Comparison of ENCODE assay signal across 21 cellular contexts in the genomic region with DNA sequence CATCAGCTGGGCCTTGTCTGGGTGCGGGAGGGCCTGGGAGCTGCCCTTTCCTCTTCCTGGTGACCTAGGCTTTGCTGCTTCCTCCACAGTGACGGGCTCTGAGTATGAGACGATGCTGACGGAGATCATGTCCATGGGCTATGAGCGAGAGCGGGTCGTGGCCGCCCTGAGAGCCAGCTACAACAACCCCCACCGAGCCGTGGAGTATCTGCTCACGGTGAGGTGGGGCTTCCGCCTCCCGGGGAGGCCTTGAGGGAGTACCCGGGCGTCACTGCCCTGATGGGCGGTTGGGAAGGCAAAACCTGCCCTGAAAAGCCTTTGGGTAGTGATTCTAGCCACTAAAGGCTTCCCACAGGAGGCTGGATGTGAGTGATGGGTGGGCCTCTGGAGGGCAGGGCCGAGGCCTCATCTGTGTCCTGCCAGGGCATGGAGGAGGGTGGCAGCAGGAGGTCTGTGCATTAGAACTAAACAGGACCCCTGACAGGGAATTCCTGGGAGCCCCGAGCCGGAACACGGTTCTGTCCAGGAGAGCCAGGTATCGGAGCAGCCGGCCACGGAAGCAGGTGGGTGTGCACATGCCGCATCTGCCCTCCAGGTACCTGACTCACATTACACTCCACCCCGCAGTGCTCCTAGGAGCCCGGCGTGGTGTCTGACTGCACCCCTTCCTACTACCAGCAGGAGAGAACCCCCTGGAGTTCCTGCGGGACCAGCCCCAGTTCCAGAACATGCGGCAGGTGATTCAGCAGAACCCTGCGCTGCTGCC. TPM values are rescaled to one million over a fixed set of nuclear protein-coding genes. Genes with fewer than 3 reads are reported as not detected.
DNase-seq lines count a peak whose midpoint lies in the region; ATAC-seq, FAIRE-seq and TF ChIP-seq lines count a peak whose summit lies in the region.
"Had no signal": no experiment of that assay in that cellular context is flagged by ENCODE, and none has a peak within 500 bp of the region (broad histone marks: within the 10 kb centered on the region; RNA-seq: fewer than 3 reads in every experiment).

No MANE protein-coding gene starts in this region.

- CTCF ChIA-PET in activated CD4-positive, alpha-beta memory T cell treated with anti-CD3 and anti-CD28 coated beads for 36 hours (lab: Charles Lee): interaction anchor here (3.1 kb wide), 1 partner anchor 17 kb away, joined by 15 read pairs; no protein-coding TSS in a partner anchor
- CTCF ChIA-PET in activated CD4-positive, alpha-beta memory T cell treated with anti-CD3 and anti-CD28 coated beads, Interleukin-2, amount 10 ng/mL, durations not matched to agents 7 days and 5 days (lab: Charles Lee): interaction anchor here (1.0 to 1.8 kb wide), 3 partner anchors 17 to 113 kb away, joined by 3 to 8 read pairs (median 3); no protein-coding TSS in a partner anchor
- CTCF ChIA-PET in K562 (lab: Yijun Ruan, JAX; ENCODE audit: low intra/inter-chr PET ratio): no interaction called here

- TF ChIP-seq RAD21 in K562 (CRISPR knock-in tag; conservative IDR thresholded peaks at IDR 0.05 in 1 of 2, IDR thresholded peaks at IDR 0.05 in 1 of 2): no peak

- H3K9me1 ChIP-seq in K562 (ENCODE audit: control insufficient read depth, insufficient read depth, low read length): peaks cover 5% of the 10 kb centered on the region

- no peak overlapping the region for H4K12ac ChIP-seq in trophoblast cell (ENCODE audit: low read depth, low read length)

- H3K9me3 ChIP-seq in HUES64 (ENCODE audit: insufficient read depth, low read depth, low read length) (no peaks in the 10 kb centered on the region), K562 (replicated peaks; ENCODE audit: control insufficient read depth, insufficient read depth, low read depth, low read length) (no peaks in the 10 kb centered on the region), trophoblast cell (ENCODE audit: insufficient read depth, low read depth, low read length) (peaks cover 2% of the 10 kb centered on the region)
- H3K9me3 ChIP-seq: adrenal gland, spleen, stomach had no signal

- BruUV-seq in K562 (replicated peaks; lab: Mats Ljungman, UMichigan): no TSS peak

- H3K27me3 ChIP-seq in HUES64 (ENCODE audit: insufficient read depth, low read length) (no peaks in the 10 kb centered on the region), K562 (ENCODE audit: control insufficient read depth in 2 of 2, insufficient read depth in 2 of 2, low read length in 2 of 2) (no peaks in the 10 kb centered on the region), trophoblast cell (ENCODE audit: insufficient read depth, low read length) (no peaks in the 10 kb centered on the region)
- H3K27me3 ChIP-seq: adrenal gland, spleen, stomach had no signal

- H3K4me3 Mint-ChIP-seq in activated CD4-positive, alpha-beta memory T cell treated with anti-CD3 and anti-CD28 coated beads for 36 hours: no peak overlapping the region
- no peak overlapping the region for H3K4me3 Mint-ChIP-seq in activated CD4-positive, alpha-beta memory T cell treated with anti-CD3 and anti-CD28 coated beads, Interleukin-2, amount 10 ng/mL, durations not matched to agents 7 days and 5 days
- H3K4me3 Mint-ChIP-seq: type B pancreatic cell had no signal

- no peak for TF ChIP-seq CTCF in K562 (IDR thresholded peaks at IDR 0.05 in 2 of 3, conservative IDR thresholded peaks at IDR 0.05 in 1 of 3; ENCODE audit: insufficient read depth in 2 of 3, low read depth in 1 of 3, low read length in 3 of 3)

- 95% methylated on average over 30 of the region's 30 CpGs for WGBS in HUES64
- WGBS in K562 (ENCODE audit: insufficient coverage, low coverage, missing lambda C conversion rate): 97% methylated on average over 28 of the region's 30 CpGs
- no CpG with 5 or more reads among the region's 30 CpGs for WGBS in trophoblast cell (ENCODE audit: extremely low coverage, insufficient coverage, insufficient read length)

- FAIRE-seq in K562 (lab: Jason Lieb, UNC): no peak
- FAIRE-seq: bronchial epithelial cell had no signal

- intact Hi-C loops in activated CD4-positive, alpha-beta memory T cell treated with anti-CD3 and anti-CD28 coated beads for 36 hours (cut with micrococcal nuclease): no loop called here
- intact Hi-C loops in K562 (cut with micrococcal nuclease): no loop called here

- no peak overlapping the region for H4K8ac ChIP-seq in trophoblast cell (ENCODE audit: low read depth, low read length)

- H3K14ac ChIP-seq in trophoblast cell (ENCODE audit: low read length): no peak overlapping the region

- no peak overlapping the region for H3K4ac ChIP-seq in trophoblast cell (ENCODE audit: low read depth, low read length)

- H3K9me3 Mint-ChIP-seq in activated CD4-positive, alpha-beta memory T cell treated with anti-CD3 and anti-CD28 coated beads for 36 hours: no peaks in the 10 kb centered on the region
- H3K9me3 Mint-ChIP-seq in activated CD4-positive, alpha-beta memory T cell treated with anti-CD3 and anti-CD28 coated beads, Interleukin-2, amount 10 ng/mL, durations not matched to agents 7 days and 5 days: no peaks in the 10 kb centered on the region
- H3K9me3 Mint-ChIP-seq: type B pancreatic cell had no signal

- no peak overlapping the region for H2AFZ ChIP-seq in K562 (ENCODE audit: low read depth, low read length)
- H2AFZ ChIP-seq in trophoblast cell (ENCODE audit: insufficient read depth, low read length, poor library complexity): no peak overlapping the region

- H2AK5ac ChIP-seq in trophoblast cell (ENCODE audit: low read length): no peak overlapping the region

- peak overlapping the region; percentile 38 for H3K18ac ChIP-seq in trophoblast cell (ENCODE audit: low read length)

- ATAC-seq in K562 (no peak), HG02571 (IDR thresholded peaks at IDR 0.05; ENCODE audit: unreplicated experiment) (no peak)

- H3K23ac ChIP-seq in trophoblast cell (ENCODE audit: low read length): no peak overlapping the region

- no peaks in the 10 kb centered on the region; the same call in 1 of the 2 replicates for H4K20me1 ChIP-seq in K562 (replicated peaks; ENCODE audit: control insufficient read depth, insufficient read depth, low read length)

- no peak overlapping the region for H4K91ac ChIP-seq in trophoblast cell (ENCODE audit: low read depth, low read length)

- peaks cover 1% of the 10 kb centered on the region for H3K27me3 Mint-ChIP-seq in activated CD4-positive, alpha-beta memory T cell treated with anti-CD3 and anti-CD28 coated beads for 36 hours
- no peaks in the 10 kb centered on the region for H3K27me3 Mint-ChIP-seq in activated CD4-positive, alpha-beta memory T cell treated with anti-CD3 and anti-CD28 coated beads, Interleukin-2, amount 10 ng/mL, durations not matched to agents 7 days and 5 days
- H3K27me3 Mint-ChIP-seq: type B pancreatic cell had no signal

- peaks cover 48% of the 10 kb centered on the region for H3K79me2 ChIP-seq in K562 (ENCODE audit: control insufficient read depth, insufficient read depth, low read length)
- peaks cover 4% of the 10 kb centered on the region for H3K79me2 ChIP-seq in trophoblast cell (ENCODE audit: control insufficient read depth, insufficient read depth, low read length, poor library complexity)

- no peak overlapping the region for H3K4me3 ChIP-seq in HUES64 (ENCODE audit: low read length)
- no peak overlapping the region for H3K4me3 ChIP-seq in K562
- H3K4me3 ChIP-seq in trophoblast cell (ENCODE audit: low read depth, low read length): no peak overlapping the region
- H3K4me3 ChIP-seq: adrenal gland, coronary artery, spleen, stomach had no signal

- H3K9ac ChIP-seq in HUES64 (ENCODE audit: low read depth, low read length) (no peak overlapping the region), K562 (ENCODE audit: insufficient read depth in 1 of 2, low read depth in 2 of 2, low read length in 2 of 2) (peak overlapping the region in 1 of 2 experiments; percentile 53; a peak in 2 of 4 replicates), trophoblast cell (ENCODE audit: low read length) (no peak overlapping the region)

- peak overlapping the region; percentile 2 for H3K27ac Mint-ChIP-seq in activated CD4-positive, alpha-beta memory T cell treated with anti-CD3 and anti-CD28 coated beads for 36 hours
- no peak overlapping the region for H3K27ac Mint-ChIP-seq in activated CD4-positive, alpha-beta memory T cell treated with anti-CD3 and anti-CD28 coated beads, Interleukin-2, amount 10 ng/mL, durations not matched to agents 7 days and 5 days

- peaks cover 48% of the 10 kb centered on the region for H3K4me1 Mint-ChIP-seq in activated CD4-positive, alpha-beta memory T cell treated with anti-CD3 and anti-CD28 coated beads for 36 hours (ENCODE audit: low read depth)
- H3K4me1 Mint-ChIP-seq in activated CD4-positive, alpha-beta memory T cell treated with anti-CD3 and anti-CD28 coated beads, Interleukin-2, amount 10 ng/mL, durations not matched to agents 7 days and 5 days: peaks cover 56% of the 10 kb centered on the region

- no peak for TF ChIP-seq POLR2A in K562 (conservative IDR thresholded peaks at IDR 0.05)

- H3K79me1 ChIP-seq in trophoblast cell (ENCODE audit: low read length): peaks cover 8% of the 10 kb centered on the region

- TF ChIP-seq EP300 in K562 (IDR thresholded peaks at IDR 0.05; ENCODE audit: low read length): no peak

- no peak overlapping the region for H2BK5ac ChIP-seq in trophoblast cell (ENCODE audit: low read depth, low read length, poor library complexity)

- no peak overlapping the region for H3K4me2 ChIP-seq in K562 (ENCODE audit: insufficient read depth, low read length)
- H3K4me2 ChIP-seq in trophoblast cell (ENCODE audit: low read length): no peak overlapping the region

- in situ Hi-C loops in K562 (cut with MboI): no loop called here

- DNase-seq in activated CD4-positive, alpha-beta memory T cell treated with anti-CD3 and anti-CD28 coated beads for 36 hours: no peak
- DNase-seq in activated CD4-positive, alpha-beta memory T cell treated with anti-CD3 and anti-CD28 coated beads, Interleukin-2, amount 10 ng/mL, durations not matched to agents 7 days and 5 days: no peak
- DNase-seq in K562 (ENCODE audit: extremely low read depth in 1 of 4, low spot score in 3 of 4): no peak
- DNase-seq in trophoblast cell: no peak
- DNase-seq in RPMI8226: no peak
- no peak for DNase-seq in SKM-1 treated with dmso at 0.1 percent for 144 hours (lab: John Stamatoyannopoulos, UW; ENCODE audit: unreplicated experiment)
- DNase-seq: 8988T; mammary epithelial cell; NCI-H1694 treated with DMSO at 0.1 percent for 48 hours; NCI-H2171 treated with DMSO at 0.1 percent for 48 hours; retina; spleen; stimulated activated CD4-positive, alpha-beta T cell treated with anti-CD3 and anti-CD28 coated beads, Interleukin-4, amount 100 ng/mL, for 1 hour; T-helper 9 cell had no signal

- H2BK12ac ChIP-seq in trophoblast cell (ENCODE audit: low read length): no peak overlapping the region

- H3K27ac ChIP-seq in HUES64 (ENCODE audit: low read depth, low read length): 0 out of 2 replicates have a peak overlapping the region, but pooled peaks have one; percentile 30
- H3K27ac ChIP-seq in K562 (ENCODE audit: extremely low read depth, low read depth, low read length): no peak overlapping the region
- H3K27ac ChIP-seq in trophoblast cell (ENCODE audit: low read depth, low read length): no peak overlapping the region
- H3K27ac ChIP-seq: adrenal gland, coronary artery had no signal

- POLR2A ChIA-PET in activated CD4-positive, alpha-beta memory T cell treated with anti-CD3 and anti-CD28 coated beads for 36 hours (lab: Charles Lee): interaction anchor here (1.1 kb wide), 1 partner anchor 9 kb away, joined by 4 read pairs; no protein-coding TSS in a partner anchor
- POLR2A ChIA-PET in activated CD4-positive, alpha-beta memory T cell treated with anti-CD3 and anti-CD28 coated beads, Interleukin-2, amount 10 ng/mL, durations not matched to agents 7 days and 5 days (lab: Charles Lee): interaction anchor here (1.5 to 5.4 kb wide), 2 partner anchors 6 to 157 kb away, joined by 6 to 43 read pairs; partner anchors contain the start of genes GADD45GIP1 and JUNB
- POLR2A ChIA-PET in K562 (lab: Yijun Ruan, JAX): interaction anchor here (1.0 to 2.3 kb wide), 5 partner anchors 7 to 145 kb away, joined by 3 to 14 read pairs (median 4); partner anchors contain the start of genes CALR and GADD45GIP1

- H3K36me3 Mint-ChIP-seq in activated CD4-positive, alpha-beta memory T cell treated with anti-CD3 and anti-CD28 coated beads for 36 hours: peaks cover 71% of the 10 kb centered on the region
- peaks cover 82% of the 10 kb centered on the region for H3K36me3 Mint-ChIP-seq in activated CD4-positive, alpha-beta memory T cell treated with anti-CD3 and anti-CD28 coated beads, Interleukin-2, amount 10 ng/mL, durations not matched to agents 7 days and 5 days (ENCODE audit: low read depth)

- H2BK120ac ChIP-seq in trophoblast cell (ENCODE audit: insufficient read depth, low read length, poor library complexity): no peak overlapping the region

- H3K4me1 ChIP-seq in HUES64 (ENCODE audit: insufficient read depth, low read length) (peaks cover 8% of the 10 kb centered on the region; the same call in 1 of the 2 replicates), K562 (replicated peaks in 1 of 2; ENCODE audit: control insufficient read depth in 2 of 2, insufficient read depth in 2 of 2, low read length in 2 of 2) (peaks cover 11 to 32% of the 10 kb centered on the region in 2 experiments; a peak in 4 of 5 replicates), trophoblast cell (ENCODE audit: control insufficient read depth in 1 of 2, insufficient read depth in 2 of 2, low read length in 2 of 2) (peaks cover 0 to 2% of the 10 kb centered on the region in 2 experiments)

- H3K36me3 ChIP-seq in HUES64 (ENCODE audit: insufficient read depth, low read length): peaks cover 76% of the 10 kb centered on the region
- peaks cover 77% of the 10 kb centered on the region for H3K36me3 ChIP-seq in K562 (ENCODE audit: control insufficient read depth, insufficient read depth, low read length)
- peaks cover 62 to 67% of the 10 kb centered on the region in 2 experiments for H3K36me3 ChIP-seq in trophoblast cell (ENCODE audit: control insufficient read depth in 1 of 2, insufficient read depth in 2 of 2, low read length in 2 of 2)

RNA-seq across cellular contexts. Expression of gene RAD23A, which starts 3.1 kb away (rescaled TPM):
- 100 to 1,000 TPM; 190 to 194 TPM for total RNA-seq in activated CD4-positive, alpha-beta memory T cell treated with anti-CD3 and anti-CD28 coated beads for 36 hours
- 100 to 1,000 TPM; 119 to 123 TPM for total RNA-seq in activated CD4-positive, alpha-beta memory T cell treated with anti-CD3 and anti-CD28 coated beads, Interleukin-2, amount 10 ng/mL, durations not matched to agents 7 days and 5 days
- polyA plus RNA-seq in HUES64 (2013, experiment 1 of 2): 48.9 TPM
- 72.1 TPM for polyA plus RNA-seq in HUES64 (2013, experiment 2 of 2)
- total RNA-seq in K562 (2011; cell fraction: chromatin; rRNA removed; ENCODE audit: low replicate concordance): 62.5 and 156 TPM in 2 replicates
- 117 and 120 TPM in 2 replicates for total RNA-seq in K562 (2011; cell fraction: nucleolus; rRNA removed)
- total RNA-seq in K562 (2011; cell fraction: nucleoplasm; rRNA removed): 89.2 and 96.1 TPM in 2 replicates
- total RNA-seq in K562 (2014; rRNA removed) (181 and 279 TPM in 2 replicates), K562 (2014; rRNA removed; fragmentation: Illumina TruSeq; extraction: Trizol) (47.8 and 56.5 TPM in 2 replicates), K562 (2015; rRNA removed; fragmentation: Illumina TruSeq; extraction: Trizol) (102 and 103 TPM in 2 replicates), K562 (2021) (143 and 155 TPM in 2 replicates)
- polyA plus RNA-seq in K562 (2011; rRNA removed) (44.1 and 61.2 TPM in 2 replicates), K562 (2014; fragmentation: Illumina TruSeq; extraction: Trizol) (179 and 212 TPM in 2 replicates), K562 (2014; fragmentation: Nextera tagmentation; extraction: Ambion mirVana) (10 to 100 TPM in 1 of 2 experiments, 1 to 10 TPM in 1; 9.5 to 40.4 TPM), K562 (2014; rRNA removed) (101 and 127 TPM in 2 replicates)
- polyA plus RNA-seq in K562 (2011; cell fraction: cytosol; rRNA removed): 93.6 and 155 TPM in 2 replicates
- polyA plus RNA-seq in K562 (2011; cell fraction: nucleus; rRNA removed): 108 and 152 TPM in 2 replicates
- polyA plus RNA-seq in K562 (2012): 184 and 224 TPM in 2 replicates
- 33.9 and 34.4 TPM in 2 replicates for polyA minus RNA-seq in K562 (2011; rRNA and poly(A)+ RNA removed)
- 98.0 and 181 TPM in 2 replicates for polyA minus RNA-seq in K562 (2011; cell fraction: cytosol; rRNA and poly(A)+ RNA removed)
- polyA minus RNA-seq in K562 (2011; cell fraction: nucleus; rRNA and poly(A)+ RNA removed): 31.2 and 37.4 TPM in 2 replicates
- polyA plus RNA-seq in trophoblast cell (2013): 91.0 and 92.1 TPM in 2 replicates

RNA-seq across cellular contexts. Expression of gene GADD45GIP1, which starts 8.2 kb away (rescaled TPM):
- 10 to 100 TPM; 31.2 to 32.6 TPM for total RNA-seq in activated CD4-positive, alpha-beta memory T cell treated with anti-CD3 and anti-CD28 coated beads for 36 hours
- total RNA-seq in activated CD4-positive, alpha-beta memory T cell treated with anti-CD3 and anti-CD28 coated beads, Interleukin-2, amount 10 ng/mL, durations not matched to agents 7 days and 5 days: 10 to 100 TPM; 17.5 to 18.4 TPM
- polyA plus RNA-seq in HUES64 (2013, experiment 1 of 2): 60.2 TPM
- 57.6 TPM for polyA plus RNA-seq in HUES64 (2013, experiment 2 of 2)
- total RNA-seq in K562 (2011; cell fraction: chromatin; rRNA removed; ENCODE audit: low replicate concordance): 2.1 and 5.5 TPM in 2 replicates
- 10.1 and 11.0 TPM in 2 replicates for total RNA-seq in K562 (2011; cell fraction: nucleolus; rRNA removed)
- total RNA-seq in K562 (2011; cell fraction: nucleoplasm; rRNA removed): 7.2 TPM in 2 replicates
- total RNA-seq in K562 (2014; rRNA removed) (143 and 161 TPM in 2 replicates), K562 (2014; rRNA removed; fragmentation: Illumina TruSeq; extraction: Trizol) (9.1 and 12.9 TPM in 2 replicates), K562 (2015; rRNA removed; fragmentation: Illumina TruSeq; extraction: Trizol) (39.5 and 40.1 TPM in 2 replicates), K562 (2021) (47.3 and 48.8 TPM in 2 replicates)
- polyA plus RNA-seq in K562 (2011; rRNA removed) (29.2 and 30.4 TPM in 2 replicates), K562 (2014; fragmentation: Illumina TruSeq; extraction: Trizol) (11.5 and 20.3 TPM in 2 replicates), K562 (2014; fragmentation: Nextera tagmentation; extraction: Ambion mirVana) (1 to 10 TPM; 5.1 to 6.8 TPM), K562 (2014; rRNA removed) (114 and 122 TPM in 2 replicates)
- 29.3 and 72.0 TPM in 2 replicates for polyA plus RNA-seq in K562 (2011; cell fraction: cytosol; rRNA removed)
- polyA plus RNA-seq in K562 (2011; cell fraction: nucleus; rRNA removed): 15.3 and 17.2 TPM in 2 replicates
- polyA plus RNA-seq in K562 (2012): 35.2 and 43.7 TPM in 2 replicates
- 4.2 and 6.1 TPM in 2 replicates for polyA minus RNA-seq in K562 (2011; rRNA and poly(A)+ RNA removed)
- 9.9 and 13.6 TPM in 2 replicates for polyA minus RNA-seq in K562 (2011; cell fraction: cytosol; rRNA and poly(A)+ RNA removed)
- 4.6 and 5.3 TPM in 2 replicates for polyA minus RNA-seq in K562 (2011; cell fraction: nucleus; rRNA and poly(A)+ RNA removed)
- polyA plus RNA-seq in trophoblast cell (2013): 35.0 and 36.2 TPM in 2 replicates

RNA-seq across cellular contexts. Expression of gene CALR, which starts 10.4 kb away (rescaled TPM):
- total RNA-seq in activated CD4-positive, alpha-beta memory T cell treated with anti-CD3 and anti-CD28 coated beads for 36 hours: 100 to 1,000 TPM; 625 to 642 TPM
- 100 to 1,000 TPM; 640 to 660 TPM for total RNA-seq in activated CD4-positive, alpha-beta memory T cell treated with anti-CD3 and anti-CD28 coated beads, Interleukin-2, amount 10 ng/mL, durations not matched to agents 7 days and 5 days
- polyA plus RNA-seq in HUES64 (2013, experiment 1 of 2): 643 TPM
- polyA plus RNA-seq in HUES64 (2013, experiment 2 of 2): 620 TPM
- total RNA-seq in K562 (2011; cell fraction: chromatin; rRNA removed; ENCODE audit: low replicate concordance): 1,154 and 1,519 TPM in 2 replicates
- total RNA-seq in K562 (2011; cell fraction: nucleolus; rRNA removed): 2,017 and 2,086 TPM in 2 replicates
- 1,334 and 1,801 TPM in 2 replicates for total RNA-seq in K562 (2011; cell fraction: nucleoplasm; rRNA removed)
- total RNA-seq in K562 (2014; rRNA removed) (673 and 912 TPM in 2 replicates), K562 (2014; rRNA removed; fragmentation: Illumina TruSeq; extraction: Trizol) (473 and 509 TPM in 2 replicates), K562 (2015; rRNA removed; fragmentation: Illumina TruSeq; extraction: Trizol) (794 and 811 TPM in 2 replicates), K562 (2021) (730 and 790 TPM in 2 replicates)
- polyA plus RNA-seq in K562 (2011; rRNA removed) (628 and 644 TPM in 2 replicates), K562 (2014; fragmentation: Illumina TruSeq; extraction: Trizol) (643 and 731 TPM in 2 replicates), K562 (2014; fragmentation: Nextera tagmentation; extraction: Ambion mirVana) (100 to 1,000 TPM; 126 to 147 TPM), K562 (2014; rRNA removed) (642 and 658 TPM in 2 replicates)
- 488 and 529 TPM in 2 replicates for polyA plus RNA-seq in K562 (2011; cell fraction: cytosol; rRNA removed)
- 369 and 585 TPM in 2 replicates for polyA plus RNA-seq in K562 (2011; cell fraction: nucleus; rRNA removed)
- polyA plus RNA-seq in K562 (2012): 684 and 846 TPM in 2 replicates
- polyA minus RNA-seq in K562 (2011; rRNA and poly(A)+ RNA removed): 673 and 889 TPM in 2 replicates
- 377 and 404 TPM in 2 replicates for polyA minus RNA-seq in K562 (2011; cell fraction: cytosol; rRNA and poly(A)+ RNA removed)
- polyA minus RNA-seq in K562 (2011; cell fraction: nucleus; rRNA and poly(A)+ RNA removed): 138 and 244 TPM in 2 replicates
- polyA plus RNA-seq in trophoblast cell (2013): 2,017 and 2,072 TPM in 2 replicates

RNA-seq across cellular contexts. Expression of gene FARSA, which starts 15.3 kb away (rescaled TPM):
- 100 to 1,000 TPM; 109 to 110 TPM for total RNA-seq in activated CD4-positive, alpha-beta memory T cell treated with anti-CD3 and anti-CD28 coated beads for 36 hours
- total RNA-seq in activated CD4-positive, alpha-beta memory T cell treated with anti-CD3 and anti-CD28 coated beads, Interleukin-2, amount 10 ng/mL, durations not matched to agents 7 days and 5 days: 10 to 100 TPM; 72.4 to 74.9 TPM
- polyA plus RNA-seq in HUES64 (2013, experiment 1 of 2): 62.6 TPM
- 50.9 TPM for polyA plus RNA-seq in HUES64 (2013, experiment 2 of 2)
- 40.0 and 119 TPM in 2 replicates for total RNA-seq in K562 (2011; cell fraction: chromatin; rRNA removed; ENCODE audit: low replicate concordance)
- 123 and 134 TPM in 2 replicates for total RNA-seq in K562 (2011; cell fraction: nucleolus; rRNA removed)
- 41.9 and 67.4 TPM in 2 replicates for total RNA-seq in K562 (2011; cell fraction: nucleoplasm; rRNA removed)
- total RNA-seq in K562 (2014; rRNA removed) (186 and 188 TPM in 2 replicates), K562 (2014; rRNA removed; fragmentation: Illumina TruSeq; extraction: Trizol) (23.7 and 36.8 TPM in 2 replicates), K562 (2015; rRNA removed; fragmentation: Illumina TruSeq; extraction: Trizol) (89.6 and 102 TPM in 2 replicates), K562 (2021) (237 TPM in 2 replicates)
- polyA plus RNA-seq in K562 (2011; rRNA removed) (25.2 and 39.6 TPM in 2 replicates), K562 (2014; fragmentation: Illumina TruSeq; extraction: Trizol) (173 and 186 TPM in 2 replicates), K562 (2014; fragmentation: Nextera tagmentation; extraction: Ambion mirVana) (10 to 100 TPM; 32.6 to 40.0 TPM), K562 (2014; rRNA removed) (117 and 142 TPM in 2 replicates)
- polyA plus RNA-seq in K562 (2011; cell fraction: cytosol; rRNA removed): 37.9 and 94.3 TPM in 2 replicates
- polyA plus RNA-seq in K562 (2011; cell fraction: nucleus; rRNA removed): 112 and 187 TPM in 2 replicates
- 137 and 208 TPM in 2 replicates for polyA plus RNA-seq in K562 (2012)
- polyA minus RNA-seq in K562 (2011; rRNA and poly(A)+ RNA removed): 10.9 and 13.1 TPM in 2 replicates
- polyA minus RNA-seq in K562 (2011; cell fraction: cytosol; rRNA and poly(A)+ RNA removed): 49.3 and 54.1 TPM in 2 replicates
- polyA minus RNA-seq in K562 (2011; cell fraction: nucleus; rRNA and poly(A)+ RNA removed): 39.9 and 40.1 TPM in 2 replicates
- polyA plus RNA-seq in trophoblast cell (2013): 47.3 and 49.0 TPM in 2 replicates

RNA-seq across cellular contexts. Expression of gene DAND5, which starts 20.6 kb away (rescaled TPM):
- total RNA-seq in activated CD4-positive, alpha-beta memory T cell treated with anti-CD3 and anti-CD28 coated beads for 36 hours: under 1 TPM in 1 of 2 experiments, not detected in 1; 0.12 TPM
- under 1 TPM; 0.13 to 0.15 TPM for total RNA-seq in activated CD4-positive, alpha-beta memory T cell treated with anti-CD3 and anti-CD28 coated beads, Interleukin-2, amount 10 ng/mL, durations not matched to agents 7 days and 5 days
- not detected for polyA plus RNA-seq in HUES64 (2013, experiment 1 of 2)
- not detected for polyA plus RNA-seq in HUES64 (2013, experiment 2 of 2)
- 2.2 and 4.9 TPM in 2 replicates for total RNA-seq in K562 (2011; cell fraction: chromatin; rRNA removed; ENCODE audit: low replicate concordance)
- 2.3 and 2.4 TPM in 2 replicates for total RNA-seq in K562 (2011; cell fraction: nucleolus; rRNA removed)
- total RNA-seq in K562 (2011; cell fraction: nucleoplasm; rRNA removed): 2.3 and 3.3 TPM in 2 replicates
- total RNA-seq in K562 (2014; rRNA removed) (0.27 and 0.82 TPM in 2 replicates), K562 (2014; rRNA removed; fragmentation: Illumina TruSeq; extraction: Trizol) (0.38 and 0.40 TPM in 2 replicates), K562 (2015; rRNA removed; fragmentation: Illumina TruSeq; extraction: Trizol) (0.22 and 0.23 TPM in 2 replicates), K562 (2021) (0.74 and 0.78 TPM in 2 replicates)
- polyA plus RNA-seq in K562 (2011; rRNA removed) (0.60 and 0.89 TPM in 2 replicates), K562 (2014; fragmentation: Illumina TruSeq; extraction: Trizol) (0.71 and 0.83 TPM in 2 replicates), K562 (2014; fragmentation: Nextera tagmentation; extraction: Ambion mirVana) (under 1 TPM; 0.42 to 0.63 TPM), K562 (2014; rRNA removed) (0.50 and 0.66 TPM in 2 replicates)
- polyA plus RNA-seq in K562 (2011; cell fraction: cytosol; rRNA removed): 0.71 and 0.72 TPM in 2 replicates
- 1.9 and 3.0 TPM in 2 replicates for polyA plus RNA-seq in K562 (2011; cell fraction: nucleus; rRNA removed)
- 0.43 and 0.97 TPM in 2 replicates for polyA plus RNA-seq in K562 (2012)
- polyA minus RNA-seq in K562 (2011; rRNA and poly(A)+ RNA removed): 0.18 and 0.28 TPM in 2 replicates
- polyA minus RNA-seq in K562 (2011; cell fraction: cytosol; rRNA and poly(A)+ RNA removed): 0.48 TPM in 1 of 2 replicates, not detected in the other
- 0.33 TPM in 1 of 2 replicates, not detected in the other for polyA minus RNA-seq in K562 (2011; cell fraction: nucleus; rRNA and poly(A)+ RNA removed)
- polyA plus RNA-seq in trophoblast cell (2013): 0.03 TPM in 2 replicates
- total RNA-seq: bronchial epithelial cell, spleen had no signal
- polyA plus RNA-seq: spleen had no signal
